9 cellular contexts compared by ENCODE assay signal in the genomic region with DNA sequence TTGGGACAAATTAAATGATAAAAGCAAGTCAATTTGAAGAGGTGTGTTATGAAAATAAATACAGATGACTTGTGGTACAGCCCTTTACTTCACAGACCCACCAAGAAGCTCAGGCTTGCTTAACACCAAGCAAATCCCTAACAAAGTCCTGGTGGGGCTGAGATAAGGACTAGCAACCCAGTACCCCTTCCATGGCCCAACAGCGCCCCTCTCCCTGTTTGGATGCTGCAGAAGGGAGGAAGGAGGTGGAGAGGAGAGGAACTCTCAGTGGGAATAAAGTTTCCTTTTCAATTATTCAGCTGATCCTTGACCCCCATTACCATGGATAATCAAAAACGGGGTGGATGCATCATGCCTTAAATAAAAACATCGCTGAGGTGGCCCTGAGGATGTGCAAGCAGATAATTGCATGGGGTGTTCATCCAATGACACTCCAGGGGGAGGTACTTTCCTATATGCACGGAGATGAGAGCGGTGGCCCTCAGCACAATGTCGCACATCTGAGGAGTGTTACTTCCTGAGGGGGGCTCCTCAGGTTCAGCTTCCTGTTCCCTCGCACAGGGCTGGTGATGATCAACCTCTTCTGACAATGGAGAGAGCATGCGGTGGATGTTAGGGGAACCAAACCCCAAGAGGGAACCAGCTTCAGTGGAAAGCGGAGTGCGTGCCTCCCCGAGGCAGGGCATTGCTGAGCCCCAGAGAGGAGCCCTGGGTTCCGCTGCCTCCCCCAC. TPM values are rescaled to one million over a fixed set of nuclear protein-coding genes. Genes with fewer than 3 reads are reported as not detected.
DNase-seq lines count a peak whose midpoint lies in the region; ATAC-seq and TF ChIP-seq lines count a peak whose summit lies in the region.
"Had no signal": no experiment of that assay in that cellular context is flagged by ENCODE, and none has a peak within 500 bp of the region (broad histone marks: within the 10 kb centered on the region; RNA-seq: fewer than 3 reads in every experiment).

No MANE protein-coding gene starts in this region.

- H3K4me3 ChIP-seq in left ventricle myocardium inferior = no peak overlapping the region
- peak overlapping the region; percentile 5 for H3K4me3 ChIP-seq in mononuclear cell (ENCODE audit: low read length)
- H3K4me3 ChIP-seq in tibial nerve = no peak overlapping the region

- H3K36me3 ChIP-seq in left ventricle myocardium inferior = no peaks in the 10 kb centered on the region
- no peaks in the 10 kb centered on the region for H3K36me3 ChIP-seq in tibial nerve

- no peaks in the 10 kb centered on the region for H3K9me3 ChIP-seq in left ventricle myocardium inferior (replicated peaks)
- no peaks in the 10 kb centered on the region for H3K9me3 ChIP-seq in mononuclear cell (ENCODE audit: low read depth, low read length)
- no peaks in the 10 kb centered on the region for H3K9me3 ChIP-seq in tibial nerve

- intact Hi-C loops in left cardiac atrium (cut with DNase I) (no loop called here), left ventricle myocardium inferior (cut with micrococcal nuclease) (no loop called here)

- H3K4me1 ChIP-seq in left ventricle myocardium inferior (peaks cover 13% of the 10 kb centered on the region), mononuclear cell (ENCODE audit: insufficient read depth, low read length) (peaks cover 64% of the 10 kb centered on the region), tibial nerve (no peaks in the 10 kb centered on the region)

- no peak for TF ChIP-seq EP300 in tibial nerve (IDR thresholded peaks at IDR 0.05)

- peaks cover 35% of the 10 kb centered on the region for H3K27me3 ChIP-seq in left ventricle myocardium inferior (ENCODE audit: low read depth)
- no peaks in the 10 kb centered on the region for H3K27me3 ChIP-seq in mononuclear cell (ENCODE audit: insufficient read depth, low read length)
- no peaks in the 10 kb centered on the region for H3K27me3 ChIP-seq in tibial nerve

- peak; percentile 48 to 62 for ATAC-seq in left cardiac atrium

- in situ Hi-C loops in KBM-7 (cut with MboI; ENCODE audit: low pct_unique_long_range_greater_than_20kb, low sequenced_read_pairs) = no loop called here

- H3K27ac ChIP-seq in left ventricle myocardium inferior (replicated peaks) (no peak overlapping the region), tibial nerve (peak overlapping the region in 1 of 4 donors; percentile 22)

- POLR2A ChIA-PET in HEK293T (lab: Yijun Ruan, JAX) = no interaction called here

- TF ChIP-seq POLR2A in tibial nerve (IDR thresholded peaks at IDR 0.05) = no peak

- 62 to 63% methylated on average over 10 to 12 of the region's 12 CpGs for WGBS in tibial nerve, 2 donors

- TF ChIP-seq CTCF in left ventricle myocardium inferior (IDR thresholded peaks at IDR 0.05; ENCODE audit: borderline replicate concordance) (no peak), tibial nerve (IDR thresholded peaks at IDR 0.05) (no peak)

- DNase-seq in left cardiac atrium (no peak), left ventricle myocardium inferior (no peak), HEK293T (ENCODE audit: extremely low spot score) (no peak), glomerular visceral epithelial cell (ENCODE audit: extremely low spot score) (no peak), KBM-7 (no peak), tibial nerve (ENCODE audit: low spot score in 2 of 2) (no peak)
- DNase-seq in activated T-helper 1 cell treated with anti-CD3 and anti-CD28 coated beads, Interleukin-2, amount 50 U/mL, for 16 hours (ENCODE audit: low read depth in 1 of 2, low spot score in 1 of 2) = peak; percentile 48 to 50
- DNase-seq: MM.1S had no signal

- CTCF ChIA-PET in HEK293T (lab: Yijun Ruan, JAX) = interaction anchor here (0.8 kb wide), 1 partner anchor 245 kb away, joined by 4 read pairs; no protein-coding TSS in a partner anchor

TF ChIP-seq in HEK293T, 16 proteins besides CTCF, POLR2A, EP300 and RAD21:
- TF ChIP-seq FOXM1 (IDR thresholded peaks at IDR 0.05; ENCODE audit: borderline replicate concordance) = no peak
- TF ChIP-seq FOXK2 (IDR thresholded peaks at IDR 0.05) = no peak
- TF ChIP-seq ARNT (IDR thresholded peaks at IDR 0.05) = no peak
- TF ChIP-seq L3MBTL2 (conservative IDR thresholded peaks at IDR 0.05) = no peak
- no peak for TF ChIP-seq NFRKB (IDR thresholded peaks at IDR 0.05)
- TF ChIP-seq SP1 (IDR thresholded peaks at IDR 0.05) = no peak
- no peak for TF ChIP-seq TARDBP (IDR thresholded peaks at IDR 0.05)
- TF ChIP-seq LEF1 (IDR thresholded peaks at IDR 0.05; ENCODE audit: borderline replicate concordance) = no peak

RNA-seq across cellular contexts. Expression of gene ZNF831, which starts 4.4 kb away (rescaled TPM):
- total RNA-seq in left cardiac atrium (under 1 TPM; 0.31 to 0.47 TPM), left ventricle myocardium inferior (0.05 TPM), mononuclear cell (19.8 TPM), tibial nerve (1 to 10 TPM in 1 of 4 donors, under 1 TPM in 3; under 0.01 to 1.8 (median 0.87) TPM)

Comparison
In these comparisons a context has a peak if more than half of its experiments do, and no peak if none do; other contexts are left out.
1. DNase-seq: peak in activated T-helper 1 cell treated with anti-CD3 and anti-CD28 coated beads, Interleukin-2, amount 50 U/mL, for 16 hours (2 of 2); none in left cardiac atrium (single experiment), left ventricle myocardium inferior (single experiment), HEK293T (single experiment), glomerular visceral epithelial cell (single experiment), KBM-7 (single experiment) and tibial nerve (0 of 2).